ENCODE assay signal across 1 cellular context in genomic region chr4:123419885-123420743, GRCh38.
TF ChIP-seq lines count a peak whose summit lies in the region.

No MANE protein-coding gene starts in this region.

TF ChIP-seq in K562, 482 proteins besides CTCF, POLR2A, EP300 and RAD21 (continued from another document):
- TF ChIP-seq, protein P1, sequence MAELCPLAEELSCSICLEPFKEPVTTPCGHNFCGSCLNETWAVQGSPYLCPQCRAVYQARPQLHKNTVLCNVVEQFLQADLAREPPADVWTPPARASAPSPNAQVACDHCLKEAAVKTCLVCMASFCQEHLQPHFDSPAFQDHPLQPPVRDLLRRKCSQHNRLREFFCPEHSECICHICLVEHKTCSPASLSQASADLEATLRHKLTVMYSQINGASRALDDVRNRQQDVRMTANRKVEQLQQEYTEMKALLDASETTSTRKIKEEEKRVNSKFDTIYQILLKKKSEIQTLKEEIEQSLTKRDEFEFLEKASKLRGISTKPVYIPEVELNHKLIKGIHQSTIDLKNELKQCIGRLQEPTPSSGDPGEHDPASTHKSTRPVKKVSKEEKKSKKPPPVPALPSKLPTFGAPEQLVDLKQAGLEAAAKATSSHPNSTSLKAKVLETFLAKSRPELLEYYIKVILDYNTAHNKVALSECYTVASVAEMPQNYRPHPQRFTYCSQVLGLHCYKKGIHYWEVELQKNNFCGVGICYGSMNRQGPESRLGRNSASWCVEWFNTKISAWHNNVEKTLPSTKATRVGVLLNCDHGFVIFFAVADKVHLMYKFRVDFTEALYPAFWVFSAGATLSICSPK (IDR thresholded peaks at IDR 0.05; ENCODE audit: borderline replicate concordance): no peak
- no peak for TF ChIP-seq NR4A1 (CRISPR knock-in tag; IDR thresholded peaks at IDR 0.05)
- no peak for TF ChIP-seq NR4A1 (tag; IDR thresholded peaks at IDR 0.05)
- no peak for TF ChIP-seq ZNF561 (CRISPR knock-in tag; conservative IDR thresholded peaks at IDR 0.05)
- TF ChIP-seq, protein P2, sequence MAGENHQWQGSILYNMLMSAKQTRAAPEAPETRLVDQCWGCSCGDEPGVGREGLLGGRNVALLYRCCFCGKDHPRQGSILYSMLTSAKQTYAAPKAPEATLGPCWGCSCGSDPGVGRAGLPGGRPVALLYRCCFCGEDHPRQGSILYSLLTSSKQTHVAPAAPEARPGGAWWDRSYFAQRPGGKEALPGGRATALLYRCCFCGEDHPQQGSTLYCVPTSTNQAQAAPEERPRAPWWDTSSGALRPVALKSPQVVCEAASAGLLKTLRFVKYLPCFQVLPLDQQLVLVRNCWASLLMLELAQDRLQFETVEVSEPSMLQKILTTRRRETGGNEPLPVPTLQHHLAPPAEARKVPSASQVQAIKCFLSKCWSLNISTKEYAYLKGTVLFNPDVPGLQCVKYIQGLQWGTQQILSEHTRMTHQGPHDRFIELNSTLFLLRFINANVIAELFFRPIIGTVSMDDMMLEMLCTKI (IDR thresholded peaks at IDR 0.05; ENCODE audit: partially characterized antibody): no peak
- TF ChIP-seq MCM5 (IDR thresholded peaks at IDR 0.05; ENCODE audit: low read depth): no peak
- no peak for TF ChIP-seq ARID2 (IDR thresholded peaks at IDR 0.05)
- TF ChIP-seq KAT7 (CRISPR knock-in tag; IDR thresholded peaks at IDR 0.05; ENCODE audit: borderline replicate concordance): no peak
- TF ChIP-seq ZBTB2 (IDR thresholded peaks at IDR 0.05): no peak
- no peak for TF ChIP-seq KAT8 (IDR thresholded peaks at IDR 0.05; ENCODE audit: low read depth)
- no peak for TF ChIP-seq ZNF589 (CRISPR knock-in tag; IDR thresholded peaks at IDR 0.05; ENCODE audit: low read depth)
